Comparison of ENCODE assay signal across 25 cellular contexts in the genomic region with DNA sequence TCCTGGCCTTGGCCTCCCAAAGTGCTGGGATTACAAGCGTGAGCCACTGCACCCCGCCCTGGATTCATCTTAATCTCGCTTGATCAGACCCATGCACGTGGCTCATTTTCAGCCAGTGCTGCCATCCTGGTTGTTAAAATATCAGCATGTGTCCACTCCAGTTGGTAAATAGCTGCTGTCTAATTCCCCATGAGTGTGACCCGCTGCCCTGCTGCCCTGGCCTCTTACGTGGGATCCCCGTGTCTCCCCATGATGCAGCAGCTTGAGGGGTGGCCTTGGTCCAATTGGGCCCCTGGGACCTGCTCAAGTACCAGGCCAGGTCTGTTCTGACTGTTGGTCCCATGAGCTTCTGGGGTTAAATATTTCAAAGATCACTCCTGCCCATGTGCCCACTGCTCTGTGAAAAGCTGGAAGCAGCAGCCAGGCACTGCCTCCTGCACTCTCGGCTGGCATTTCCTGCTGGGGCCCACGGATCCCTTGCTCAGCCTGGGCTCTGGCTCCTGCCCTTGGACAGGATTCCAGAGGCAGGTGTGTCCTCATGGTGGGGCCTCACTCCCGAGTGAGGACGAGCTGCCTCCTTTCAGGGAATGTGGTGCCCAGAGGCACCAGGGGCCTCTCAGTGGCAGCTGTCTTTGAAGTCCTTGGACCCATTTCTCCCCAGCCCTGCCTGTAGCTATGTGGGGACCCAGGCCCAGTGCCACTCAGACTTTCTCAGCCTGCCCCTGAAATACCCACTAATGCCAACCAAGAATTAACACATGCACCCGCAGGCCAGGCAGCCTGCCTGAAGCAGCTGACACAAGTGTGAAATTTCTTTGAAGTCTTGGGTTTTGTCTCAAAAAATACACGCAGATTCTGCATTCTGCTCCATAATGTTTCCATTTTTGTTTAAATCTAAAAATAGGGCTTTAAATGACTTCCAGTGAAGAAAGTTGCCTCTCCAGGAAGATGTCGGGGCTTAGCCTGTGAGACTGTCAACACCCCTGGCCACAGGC. TPM values are rescaled to one million over a fixed set of nuclear protein-coding genes. Genes with fewer than 3 reads are reported as not detected.
A peak's percentile ranks its signal among the peaks of the same experiment; 100 is the strongest.
DNase-seq lines count a peak whose midpoint lies in the region; ATAC-seq and TF ChIP-seq lines count a peak whose summit lies in the region.
"Had no signal": no experiment of that assay in that cellular context is flagged by ENCODE, and none has a peak within 500 bp of the region (broad histone marks: within the 10 kb centered on the region; RNA-seq: fewer than 3 reads in every experiment).

No MANE protein-coding gene starts in this region.

- H3K9ac ChIP-seq in mammary epithelial cell (ENCODE audit: insufficient read depth, low read length) = no peak overlapping the region

- CTCF ChIA-PET in mammary epithelial cell (lab: Charles Lee; ENCODE audit: low non-redundant PET) = no interaction called here

- H3K27ac ChIP-seq in mammary epithelial cell (ENCODE audit: insufficient read depth, low read depth, low read length) (no peak overlapping the region), breast epithelium (no peak overlapping the region), ascending aorta (no peak overlapping the region)
- H3K27ac ChIP-seq: BLaER1 treated with 17β-estradiol and CSF1 and Interleukin-3, amounts not matched to agents 10 nM and 100 nM; gastroesophageal sphincter; pancreas; PC-9; WERI-Rb-1 had no signal

- H2AFZ ChIP-seq in mammary epithelial cell (ENCODE audit: low read depth, low read length) = peak overlapping the region; percentile 33
- H2AFZ ChIP-seq: PC-9 had no signal

- DNase-seq in mammary epithelial cell (no peak), breast epithelium (ENCODE audit: low spot score in 2 of 2) (no peak), dermis blood vessel endothelial cell (peak; percentile 32), mucosa of descending colon (peak in 1 of 3 donors; percentile 58), kidney glomerular epithelial cell (lab: John Stamatoyannopoulos, UW) (no peak), Kasumi-1 (lab: John Stamatoyannopoulos, UW) (no peak), ascending aorta (ENCODE audit: low spot score in 2 of 2) (no peak)
- DNase-seq: activated CD4-positive, alpha-beta T cell treated with anti-CD3 and anti-CD28 coated beads, Interleukin-2, amount 10 ng/mL, durations not matched to agents 7 days and 5 days; activated CD8-positive, alpha-beta memory T cell treated with anti-CD3 and anti-CD28 coated beads, Interleukin-2, amount 50 U/mL, for 4 hours; DMS79; GDM1; NCI-H2081; nephron progenitor cell; NK-92 treated with Interleukin-12 subunit alpha and Interleukin-12 subunit beta, amount 100 ng/mL, for 24 hours; pancreas; SIG-M5; stimulated activated CD4-positive, alpha-beta T cell treated with anti-CD3 and anti-CD28 coated beads, Interleukin-2, amount 100 ng/mL, for 24 hours; T-helper 9 cell; WERI-Rb-1 had no signal

- H3K4me1 ChIP-seq in mammary epithelial cell (ENCODE audit: insufficient read depth, low read length) (peaks cover 6% of the 10 kb centered on the region), breast epithelium (no peaks in the 10 kb centered on the region), mucosa of descending colon (ENCODE audit: low read depth) (no peaks in the 10 kb centered on the region), ascending aorta (no peaks in the 10 kb centered on the region)
- H3K4me1 ChIP-seq: pancreas had no signal

- dilution Hi-C loops in mammary epithelial cell (cut with HindIII; ENCODE audit: low sequenced_read_pairs) = no loop called here

- intact Hi-C loops in mammary epithelial cell (cut with micrococcal nuclease) (loop anchor here (10.0 kb wide), 2 partner anchors 484 to 544 kb away; partner anchors contain the start of gene CD82), breast epithelium (cut with DNase I; ENCODE audit: low total_unique reads) (loop anchor here (5.0 kb wide), 1 partner anchor 176 kb away; no protein-coding TSS in a partner anchor), mucosa of descending colon (cut with DNase I, micrococcal nuclease) (loop anchor here in 1 of 2 donors (2.0 kb wide), 1 partner anchor 172 kb away; no protein-coding TSS in a partner anchor), ascending aorta (cut with DNase I) (loop anchor here (5.0 kb wide), 1 partner anchor 486 kb away; no protein-coding TSS in a partner anchor)

- TF ChIP-seq POLR2A in breast epithelium (IDR thresholded peaks at IDR 0.05) = no peak

- no peak overlapping the region for H3K4me3 ChIP-seq in mammary epithelial cell (replicated peaks in 1 of 3; ENCODE audit: insufficient read depth in 1 of 3, low read depth in 2 of 3, low read length in 3 of 3)
- H3K4me3 ChIP-seq in breast epithelium = no peak overlapping the region
- no peak overlapping the region for H3K4me3 ChIP-seq in mucosa of descending colon
- no peak overlapping the region for H3K4me3 ChIP-seq in ascending aorta
- H3K4me3 ChIP-seq: BLaER1 treated with 17β-estradiol and CSF1 and Interleukin-3, amounts not matched to agents 10 nM and 100 nM; gastroesophageal sphincter; K562; pancreas; PC-9 had no signal

- WGBS in mammary epithelial cell (ENCODE audit: low coverage, missing lambda C conversion rate) = 59% methylated on average over 12 of the region's 14 CpGs

- no peaks in the 10 kb centered on the region for H4K20me1 ChIP-seq in mammary epithelial cell (ENCODE audit: insufficient read depth, low read length)

- in situ Hi-C loops in mammary epithelial cell (cut with MboI; ENCODE audit: low sequenced_read_pairs in 2 of 2) = loop anchor here (5.0 to 10.0 kb wide), 4 partner anchors 64 to 224 kb away; no protein-coding TSS in a partner anchor

- H3K36me3 ChIP-seq in mammary epithelial cell (ENCODE audit: insufficient read depth, low read length) = no peaks in the 10 kb centered on the region
- H3K36me3 ChIP-seq in breast epithelium = no peaks in the 10 kb centered on the region
- no peaks in the 10 kb centered on the region for H3K36me3 ChIP-seq in mucosa of descending colon (ENCODE audit: low read depth)
- H3K36me3 ChIP-seq in ascending aorta = no peaks in the 10 kb centered on the region
- H3K36me3 ChIP-seq: BLaER1 treated with 17β-estradiol and CSF1 and Interleukin-3, amounts not matched to agents 10 nM and 100 nM; gastroesophageal sphincter; pancreas; WERI-Rb-1 had no signal

- BruUV-seq in mammary epithelial cell (replicated peaks; lab: Mats Ljungman, UMichigan) = no TSS peak

- peak; percentile 54 for ATAC-seq in mucosa of descending colon
- ATAC-seq in GM19452 (IDR thresholded peaks at IDR 0.05; ENCODE audit: unreplicated experiment) = no peak
- ATAC-seq: gastroesophageal sphincter, HCT116, K562, pancreas had no signal

- TF ChIP-seq CTCF in mammary epithelial cell (conservative IDR thresholded peaks at IDR 0.05 in 1 of 2, IDR thresholded peaks at IDR 0.05 in 1 of 2; ENCODE audit: extremely low read depth in 1 of 2, insufficient read depth in 1 of 2, low read depth in 1 of 2, low read length in 2 of 2) (no peak), breast epithelium (IDR thresholded peaks at IDR 0.05) (no peak), mucosa of descending colon (IDR thresholded peaks at IDR 0.05) (no peak), ascending aorta (IDR thresholded peaks at IDR 0.05) (no peak)

- no peaks in the 10 kb centered on the region for H3K9me3 ChIP-seq in mammary epithelial cell (replicated peaks; ENCODE audit: insufficient read depth, low read length)
- no peaks in the 10 kb centered on the region for H3K9me3 ChIP-seq in breast epithelium
- no peaks in the 10 kb centered on the region for H3K9me3 ChIP-seq in mucosa of descending colon
- H3K9me3 ChIP-seq in ascending aorta = no peaks in the 10 kb centered on the region
- H3K9me3 ChIP-seq: BLaER1 treated with 17β-estradiol and CSF1 and Interleukin-3, amounts not matched to agents 10 nM and 100 nM; gastroesophageal sphincter; pancreas had no signal

- H3K27me3 ChIP-seq in mammary epithelial cell (ENCODE audit: insufficient read depth, low read length) = no peaks in the 10 kb centered on the region
- H3K27me3 ChIP-seq in breast epithelium = no peaks in the 10 kb centered on the region
- H3K27me3 ChIP-seq in ascending aorta = no peaks in the 10 kb centered on the region
- H3K27me3 ChIP-seq: BLaER1 treated with 17β-estradiol and CSF1 and Interleukin-3, amounts not matched to agents 10 nM and 100 nM; pancreas had no signal

- no peak overlapping the region for H3K4me2 ChIP-seq in mammary epithelial cell (ENCODE audit: insufficient read depth, low read depth, low read length)
- H3K4me2 ChIP-seq: BLaER1 treated with 17β-estradiol and CSF1 and Interleukin-3, amounts not matched to agents 10 nM and 100 nM; PC-9 had no signal

- H3K79me2 ChIP-seq in mammary epithelial cell (ENCODE audit: insufficient read depth, low read length) = no peaks in the 10 kb centered on the region

RNA-seq across cellular contexts. Expression of gene PRDM11, which starts 38.1 kb away (rescaled TPM):
- total RNA-seq in mammary epithelial cell = 1 to 10 TPM; 3.3 to 3.4 TPM
- 1.7 TPM for polyA plus RNA-seq in mammary epithelial cell
- 4.2 TPM for polyA minus RNA-seq in mammary epithelial cell
- 10 to 100 TPM in 2 of 3 donors, 1 to 10 TPM in 1; 6.9 to 10.9 (median 10.8) TPM for total RNA-seq in breast epithelium
- 11.7 and 14.6 TPM in 2 replicates for total RNA-seq in dermis blood vessel endothelial cell
- total RNA-seq in mucosa of descending colon = 10 to 100 TPM in 2 of 3 donors, 1 to 10 TPM in 1; 7.6 to 25.2 (median 11.3) TPM
- total RNA-seq in ascending aorta = 36.5 TPM
